In genomic region chr2:142310530-142310929, GRCh38 we compare ENCODE assay signal across 9 cellular contexts.
"Had no signal": no experiment of that assay in that cellular context is flagged by ENCODE, and none has a peak within 500 bp of the region (broad histone marks: within the 10 kb centered on the region; RNA-seq: fewer than 3 reads in every experiment).

No MANE protein-coding gene starts in this region.

- H3K4me3 Mint-ChIP-seq: GM23338, H9, HFFc6, IgD-negative memory B cell had no signal

- H3K36me3 Mint-ChIP-seq: IgD-negative memory B cell had no signal

- DNase-seq: H9, HCEC 1CT, HFFc6, KG1 had no signal

- H3K4me3 ChIP-seq: GM23338 had no signal

- FAIRE-seq: H1, H54, HTR-8/SVneo had no signal

- H3K4me2 ChIP-seq: GM23338 had no signal

- H3K4me1 Mint-ChIP-seq: GM23338, H9, IgD-negative memory B cell had no signal

- H3K27me3 Mint-ChIP-seq: IgD-negative memory B cell had no signal

- H3K27ac Mint-ChIP-seq: GM23338, H9, HFFc6, IgD-negative memory B cell had no signal

- ATAC-seq: GM23338 had no signal
